In the genomic region with DNA sequence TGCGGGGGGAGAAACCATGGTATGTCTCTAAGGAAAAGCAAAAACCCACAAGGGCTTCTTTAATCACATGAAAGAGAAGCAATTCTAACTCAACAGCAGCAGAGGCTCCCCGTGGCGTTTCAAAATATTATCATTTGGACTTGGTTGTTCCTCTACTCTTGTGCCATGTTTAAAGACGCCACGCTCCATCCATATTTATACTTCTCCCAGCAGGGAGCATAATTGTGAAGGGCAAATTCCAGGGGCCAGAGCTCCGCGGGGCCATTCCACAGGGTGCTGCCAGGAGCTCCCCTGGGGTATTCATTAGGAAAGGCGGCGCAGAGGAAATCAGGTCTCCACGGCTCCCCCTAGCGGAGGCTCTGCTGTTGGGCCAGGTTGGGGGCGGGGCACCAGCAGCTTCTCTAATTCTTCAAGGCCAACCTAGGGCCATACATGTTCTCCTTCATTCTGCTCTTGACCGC, we compare ENCODE assay signal across 8 cellular contexts.
DNase-seq lines count a peak whose midpoint lies in the region; ATAC-seq, FAIRE-seq and TF ChIP-seq lines count a peak whose summit lies in the region.

No MANE protein-coding gene starts in this region.

- DNase-seq in AG09319 (ENCODE audit: extremely low read depth, low read depth) (no peak), RCC 7860 (ENCODE audit: low spot score) (peak; percentile 33), glomerular visceral epithelial cell (ENCODE audit: extremely low spot score) (peak; percentile 60), retina (peak; percentile 40), frontal cortex (ENCODE audit: low spot score in 2 of 2) (no peak)

- no peak for FAIRE-seq in RCC 7860 (lab: Jason Lieb, UNC)
- no peak for FAIRE-seq in frontal cortex (lab: Jason Lieb, UNC)

- peak overlapping the region; percentile 74 for H3K4me3 Mint-ChIP-seq in activated T-helper 17 cell treated with anti-CD3 and anti-CD28 coated beads, Interleukin-2, amount 50 U/mL, for 72 hours

- no peaks in the 10 kb centered on the region for H3K9me3 Mint-ChIP-seq in activated T-helper 17 cell treated with anti-CD3 and anti-CD28 coated beads, Interleukin-2, amount 50 U/mL, for 72 hours

- ATAC-seq in GM19043 (IDR thresholded peaks at IDR 0.05; ENCODE audit: low read depth, unreplicated experiment) (peak; percentile 61), HG03520 (IDR thresholded peaks at IDR 0.05; ENCODE audit: unreplicated experiment) (peak; percentile 76)
- peak; percentile 94 for ATAC-seq in activated T-helper 17 cell treated with anti-CD3 and anti-CD28 coated beads, Interleukin-2, amount 50 U/mL, for 72 hours (replicated peaks)

- no peak overlapping the region for H3K27ac Mint-ChIP-seq in activated T-helper 17 cell treated with anti-CD3 and anti-CD28 coated beads, Interleukin-2, amount 50 U/mL, for 72 hours

- no peaks in the 10 kb centered on the region for H3K36me3 Mint-ChIP-seq in activated T-helper 17 cell treated with anti-CD3 and anti-CD28 coated beads, Interleukin-2, amount 50 U/mL, for 72 hours (ENCODE audit: low read depth)

- no peaks in the 10 kb centered on the region for H3K27me3 Mint-ChIP-seq in activated T-helper 17 cell treated with anti-CD3 and anti-CD28 coated beads, Interleukin-2, amount 50 U/mL, for 72 hours

- peaks cover 15% of the 10 kb centered on the region for H3K4me1 Mint-ChIP-seq in activated T-helper 17 cell treated with anti-CD3 and anti-CD28 coated beads, Interleukin-2, amount 50 U/mL, for 72 hours

- TF ChIP-seq CTCF in AG09319 (IDR thresholded peaks at IDR 0.05; ENCODE audit: low read depth, low read length): peak; percentile 56

Comparison
In these comparisons a context has a peak if more than half of its experiments do, and no peak if none do; other contexts are left out.
1. DNase-seq: peak in RCC 7860 (single experiment), glomerular visceral epithelial cell (single experiment) and retina (single experiment); none in AG09319 (single experiment) and frontal cortex (0 of 2).
2. Peak in every context shown above with its lines, with median percentiles within 50 percentile points of each other: ATAC-seq.